In the genomic region with DNA sequence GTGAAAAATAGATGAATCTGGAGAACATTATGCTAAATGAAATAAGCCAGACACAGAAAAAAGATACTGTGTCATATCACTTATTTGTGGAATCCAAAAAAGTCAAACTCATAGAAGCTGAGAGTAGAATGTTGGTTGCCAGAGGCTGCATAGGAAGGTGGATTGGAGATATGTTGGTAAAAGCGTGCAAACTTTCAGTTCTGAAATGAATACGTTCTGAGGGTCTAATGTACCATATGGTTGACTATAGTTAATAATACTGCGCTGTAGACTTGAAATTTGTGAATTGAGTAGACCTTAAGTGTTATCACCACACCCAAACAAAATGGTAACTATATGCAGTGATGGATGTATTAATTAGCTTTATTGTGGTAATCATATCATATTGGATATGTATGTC, we compare ENCODE assay signal across 18 cellular contexts. TPM values are rescaled to one million over a fixed set of nuclear protein-coding genes. Genes with fewer than 3 reads are reported as not detected.
DNase-seq lines count a peak whose midpoint lies in the region; ATAC-seq and TF ChIP-seq lines count a peak whose summit lies in the region.
"Had no signal": no experiment of that assay in that cellular context is flagged by ENCODE, and none has a peak within 500 bp of the region (broad histone marks: within the 10 kb centered on the region; RNA-seq: fewer than 3 reads in every experiment).

No MANE protein-coding gene starts in this region.

- WGBS in adrenal gland, 4 donors: 77 to 92% (median 85%) methylated on average over 3 of the region's 3 CpGs

- intact Hi-C loops in adrenal gland (cut with DNase I): no loop called here

- no peak overlapping the region for H3K27ac ChIP-seq in adrenal gland

- H3K4me3 ChIP-seq in GM12865 (ENCODE audit: low read depth, low read length) (no peak overlapping the region), adrenal gland (no peak overlapping the region)
- H3K4me3 ChIP-seq: K562 had no signal

- H3K9me3 ChIP-seq in adrenal gland (replicated peaks in 1 of 3): no peaks in the 10 kb centered on the region

- H3K36me3 ChIP-seq in adrenal gland (replicated peaks in 1 of 2): no peaks in the 10 kb centered on the region

- no peaks in the 10 kb centered on the region for H3K4me1 ChIP-seq in adrenal gland (replicated peaks in 1 of 2)

- ATAC-seq in GM19025 (IDR thresholded peaks at IDR 0.05; ENCODE audit: low read depth, unreplicated experiment): peak; percentile 44
- peak; percentile 76 for ATAC-seq in HG02885 (IDR thresholded peaks at IDR 0.05; ENCODE audit: poor library complexity, unreplicated experiment)
- ATAC-seq in HG03457 (IDR thresholded peaks at IDR 0.05; ENCODE audit: unreplicated experiment): peak; percentile 58
- no peak for ATAC-seq in HG03139 (IDR thresholded peaks at IDR 0.05; ENCODE audit: unreplicated experiment)
- ATAC-seq: K562, T-helper 17 cell had no signal

- no peak for TF ChIP-seq CTCF in GM12865 (IDR thresholded peaks at IDR 0.05; ENCODE audit: insufficient read depth, low read depth, low read length, missing control alignments)
- TF ChIP-seq CTCF in adrenal gland (IDR thresholded peaks at IDR 0.05): no peak

- peak; percentile 65 for DNase-seq in GM12865 (ENCODE audit: low read depth)
- no peak for DNase-seq in adrenal gland
- no peak for DNase-seq in NCI-H1105 treated with DMSO at 0.1 percent for 48 hours (lab: John Stamatoyannopoulos, UW)
- DNase-seq in NCI-H526 (lab: John Stamatoyannopoulos, UW): no peak
- DNase-seq: CD4-positive, alpha-beta memory T cell; H7; NCI-H1417 treated with DMSO at 0.1 percent for 48 hours; NCI-H2029; NCI-H2171; NCI-H446 treated with DMSO at 0.1 percent for 48 hours; NCI-H748 treated with DMSO at 0.1 percent for 48 hours; RPMI8226; T-helper 17 cell had no signal

- no peak for TF ChIP-seq POLR2A in adrenal gland (IDR thresholded peaks at IDR 0.05)

- H3K27me3 ChIP-seq in adrenal gland: peaks cover 9% of the 10 kb centered on the region

RNA-seq across cellular contexts. Expression of gene UPRT, which starts 45.0 kb away (rescaled TPM):
- total RNA-seq in adrenal gland: 10 to 100 TPM; 11.6 to 22.6 (median 19.3) TPM
- polyA plus RNA-seq in adrenal gland: 10 to 100 TPM; 10.3 to 27.5 (median 10.5) TPM
